ENCODE assay signal across 7 cellular contexts in the genomic region with DNA sequence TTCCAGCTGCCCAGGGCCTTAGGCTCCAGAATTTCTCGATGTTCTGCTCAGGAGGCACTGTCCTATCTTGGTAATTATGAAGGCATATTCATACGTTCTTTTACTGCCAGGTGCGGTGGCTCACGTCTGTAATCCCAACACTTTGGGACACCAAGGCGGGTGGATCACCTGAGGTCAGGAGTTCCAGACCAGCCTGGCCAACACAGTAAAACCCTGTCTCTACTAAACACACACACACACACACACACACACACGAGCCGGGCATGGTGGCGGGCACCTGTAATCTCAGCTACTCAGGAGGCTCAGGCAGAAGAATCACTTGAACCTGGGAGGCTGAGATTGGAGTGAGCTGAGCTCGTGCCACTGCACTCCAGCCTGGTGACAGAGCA. TPM values are rescaled to one million over a fixed set of nuclear protein-coding genes. Genes with fewer than 3 reads are reported as not detected.
DNase-seq lines count a peak whose midpoint lies in the region; ATAC-seq, FAIRE-seq and TF ChIP-seq lines count a peak whose summit lies in the region.
"Not testable (repeated sequence)": the region's sequence is repeated elsewhere in the genome, so short reads cannot be mapped to it uniquely, and the experiment has no call there.

No MANE protein-coding gene starts in this region.

- H3K23me2 ChIP-seq in H1 (ENCODE audit: low read depth, low read length): not testable (repeated sequence)

- H3K27ac ChIP-seq in PC-9 (peak overlapping the region; percentile 91), trophoblast cell (ENCODE audit: low read depth, low read length) (peak overlapping the region; percentile 92), gastrocnemius medialis (peak overlapping the region; percentile 72 to 87 (median 82))
- not testable (repeated sequence) for H3K27ac ChIP-seq in H1 (ENCODE audit: low read depth, low read length)

- H2BK120ac ChIP-seq in H1 (replicated peaks; ENCODE audit: low read depth, low read length): not testable (repeated sequence)
- peak overlapping the region; percentile 78 for H2BK120ac ChIP-seq in trophoblast cell (ENCODE audit: insufficient read depth, low read length, poor library complexity)

- H3K4me3 Mint-ChIP-seq in Caco-2 (ENCODE audit: unreplicated experiment): peak overlapping the region; percentile 59
- H3K4me3 Mint-ChIP-seq in type B pancreatic cell: not testable (repeated sequence)

- H3K4me1 Mint-ChIP-seq in Caco-2 (ENCODE audit: low read depth, unreplicated experiment) (peaks cover 76% of the 10 kb centered on the region), type B pancreatic cell (ENCODE audit: unreplicated experiment) (peaks cover 75% of the 10 kb centered on the region)

- not testable (repeated sequence) for TF ChIP-seq EP300 in H1 (IDR thresholded peaks at IDR 0.05; ENCODE audit: borderline replicate concordance in 1 of 2, low read depth in 2 of 2, low read length in 2 of 2)

- peaks cover 88% of the 10 kb centered on the region for H3K79me2 ChIP-seq in PC-9 (ENCODE audit: low read depth)
- not testable (repeated sequence) for H3K79me2 ChIP-seq in H1 (ENCODE audit: control insufficient read depth in 1 of 2, insufficient read depth in 2 of 2, low read length in 2 of 2)
- peaks cover 25% of the 10 kb centered on the region for H3K79me2 ChIP-seq in trophoblast cell (ENCODE audit: control insufficient read depth, insufficient read depth, low read length, poor library complexity)

- not testable (repeated sequence) for H4K12ac ChIP-seq in trophoblast cell (ENCODE audit: low read depth, low read length)

- peaks cover 54% of the 10 kb centered on the region for H3F3A ChIP-seq in PC-9 (ENCODE audit: insufficient read depth, low read depth)

- not testable (repeated sequence) for H2BK5ac ChIP-seq in H1 (ENCODE audit: low read depth, low read length)
- H2BK5ac ChIP-seq in trophoblast cell (ENCODE audit: low read depth, low read length, poor library complexity): peak overlapping the region; percentile 71

- not testable (repeated sequence) for H3K14ac ChIP-seq in H1 (ENCODE audit: insufficient read length)
- peak overlapping the region; percentile 86 for H3K14ac ChIP-seq in trophoblast cell (ENCODE audit: low read length)

- not testable (repeated sequence) for H3K27me3 ChIP-seq in Caco-2 (replicated peaks; ENCODE audit: control insufficient read depth, insufficient read depth, low read length); PC-9 (ENCODE audit: insufficient read depth, low read depth); H1 (replicated peaks in 1 of 4; ENCODE audit: control insufficient read depth in 3 of 4, extremely low read depth in 1 of 4, insufficient read depth in 3 of 4, low read length in 3 of 4); trophoblast cell (ENCODE audit: insufficient read depth, low read length); gastrocnemius medialis

- H3K18ac ChIP-seq in H1 (ENCODE audit: extremely low read depth, low read length): not testable (repeated sequence)
- peak overlapping the region; percentile 84 for H3K18ac ChIP-seq in trophoblast cell (ENCODE audit: low read length)

- H2BK15ac ChIP-seq in H1 (ENCODE audit: low read length): not testable (repeated sequence)

- H3K79me1 ChIP-seq in H1 (ENCODE audit: low read depth, low read length): not testable (repeated sequence)
- H3K79me1 ChIP-seq in trophoblast cell (ENCODE audit: low read length): peaks cover 58% of the 10 kb centered on the region

- not testable (repeated sequence) for H3K9ac ChIP-seq in H1 (replicated peaks in 1 of 4; ENCODE audit: extremely low read depth in 1 of 4, low read depth in 3 of 4, low read length in 3 of 4); trophoblast cell (ENCODE audit: low read length)

- not testable (repeated sequence) for H2AK5ac ChIP-seq in H1 (ENCODE audit: low read depth, low read length)
- peak overlapping the region; percentile 69 for H2AK5ac ChIP-seq in trophoblast cell (ENCODE audit: low read length)

- 91% methylated on average over 9 of the region's 9 CpGs; no CpG with 5 or more reads in 1 of the 2 experiments for WGBS in H1 (ENCODE audit: extremely low coverage in 1 of 2, insufficient coverage in 1 of 2, insufficient read length in 1 of 2, insufficient replicate concordance in 2 of 2, low coverage in 1 of 2, low lambda C conversion rate in 2 of 2, missing lambda C conversion rate in 1 of 2), 2 experiments
- no CpG with 5 or more reads among the region's 9 CpGs for WGBS in trophoblast cell (ENCODE audit: extremely low coverage, insufficient coverage, insufficient read length)

- H3K27ac Mint-ChIP-seq in Caco-2 (ENCODE audit: unreplicated experiment) (peak overlapping the region; percentile 86), type B pancreatic cell (peak overlapping the region; percentile 97)

- not testable (repeated sequence) for H2BK20ac ChIP-seq in H1 (ENCODE audit: low read length)

- H2BK12ac ChIP-seq in H1 (ENCODE audit: low read depth, low read length): not testable (repeated sequence)
- H2BK12ac ChIP-seq in trophoblast cell (ENCODE audit: low read length): peak overlapping the region; percentile 80

- H3K4ac ChIP-seq in H1 (replicated peaks; ENCODE audit: insufficient read length, low read depth, low read length): not testable (repeated sequence)
- H3K4ac ChIP-seq in trophoblast cell (ENCODE audit: low read depth, low read length): peak overlapping the region; percentile 42

- TF ChIP-seq RAD21 in H1 (IDR thresholded peaks at IDR 0.05 in 1 of 2, conservative IDR thresholded peaks at IDR 0.05 in 1 of 2; ENCODE audit: low read depth in 2 of 2, low read length in 2 of 2): not testable (repeated sequence)

- not testable (repeated sequence) for H3K27me3 Mint-ChIP-seq in Caco-2 (ENCODE audit: insufficient read depth, unreplicated experiment); type B pancreatic cell

- not testable (repeated sequence) for DNase-seq in Caco-2; PC-9; H1 (ENCODE audit: low read depth in 1 of 2, low spot score in 2 of 2); gastrocnemius medialis; type B pancreatic cell (ENCODE audit: extremely low spot score, unreplicated experiment)
- DNase-seq in mesenteric fat pad (ENCODE audit: low spot score): peak; percentile 59
- DNase-seq in trophoblast cell: peak; percentile 35 to 43

- CTCF ChIA-PET in Caco-2 (lab: Charles Lee): interaction anchor here (0.8 to 1.6 kb wide), 5 partner anchors 37 to 163 kb away, joined by 3 to 9 read pairs (median 4); partner anchors contain the start of gene ZFHX3
- CTCF ChIA-PET in PC-9 (lab: Charles Lee): interaction anchor here (0.5 kb wide), 1 partner anchor 57 kb away, joined by 3 read pairs; no protein-coding TSS in a partner anchor
- CTCF ChIA-PET in H1 (lab: Charles Lee; ENCODE audit: partially characterized antibody): interaction anchor here (0.5 to 4.5 kb wide), 65 partner anchors 8 to 862 kb away, joined by 3 to 86 read pairs (median 4); no protein-coding TSS in a partner anchor

- H3K4me1 ChIP-seq in Caco-2: peaks cover 96% of the 10 kb centered on the region
- peaks cover 81% of the 10 kb centered on the region for H3K4me1 ChIP-seq in PC-9 (replicated peaks; ENCODE audit: insufficient read depth)
- H3K4me1 ChIP-seq in H1 (replicated peaks in 1 of 4; ENCODE audit: control insufficient read depth in 3 of 4, insufficient read depth in 4 of 4, low read length in 3 of 4): peaks cover 2 to 11% (median 6%) of the 10 kb centered on the region in 4 experiments; a peak in 6 of 7 replicates
- H3K4me1 ChIP-seq in trophoblast cell (ENCODE audit: control insufficient read depth in 1 of 2, insufficient read depth in 2 of 2, low read length in 2 of 2): peaks cover 60 to 72% of the 10 kb centered on the region in 2 experiments
- H3K4me1 ChIP-seq in gastrocnemius medialis: peaks cover 97 to 100% of the 10 kb centered on the region in 2 donors

- H4K8ac ChIP-seq in H1 (ENCODE audit: extremely low read depth, insufficient read depth, low read length): not testable (repeated sequence)
- peak overlapping the region; percentile 17 for H4K8ac ChIP-seq in trophoblast cell (ENCODE audit: low read depth, low read length)

- POLR2A ChIA-PET in Caco-2 (lab: Charles Lee) (interaction anchor here (2.3 kb wide), 1 partner anchor 41 kb away, joined by 7 read pairs; no protein-coding TSS in a partner anchor), H1 (lab: Charles Lee; ENCODE audit: partially characterized antibody) (interaction anchor here (0.6 kb wide), 1 partner anchor 512 kb away, joined by 3 read pairs; no protein-coding TSS in a partner anchor)
- POLR2A ChIA-PET in PC-9 (lab: Charles Lee; ENCODE audit: unreplicated experiment): not testable (repeated sequence)

- not testable (repeated sequence) for H3K23ac ChIP-seq in H1 (ENCODE audit: insufficient read length); trophoblast cell (ENCODE audit: low read length)

- not testable (repeated sequence) for H3K56ac ChIP-seq in H1 (replicated peaks; ENCODE audit: insufficient read length, low read depth, low read length)

- not testable (repeated sequence) for H3K9me3 Mint-ChIP-seq in Caco-2 (ENCODE audit: unreplicated experiment); type B pancreatic cell

- not testable (repeated sequence) for H4K5ac ChIP-seq in H1 (ENCODE audit: insufficient read length, low read depth, low read length)

- H3K36me3 ChIP-seq in Caco-2 (ENCODE audit: control insufficient read depth, insufficient read depth, low read length); PC-9 (ENCODE audit: low read depth); H1 (ENCODE audit: control insufficient read depth in 2 of 4, insufficient read depth in 4 of 4, low read length in 3 of 4); trophoblast cell (ENCODE audit: control insufficient read depth in 1 of 2, insufficient read depth in 2 of 2, low read length in 2 of 2); gastrocnemius medialis: not testable (repeated sequence)

- H3K36me3 Mint-ChIP-seq in Caco-2 (ENCODE audit: insufficient read depth, unreplicated experiment) (peaks cover 15% of the 10 kb centered on the region), type B pancreatic cell (peaks cover 15% of the 10 kb centered on the region)

- not testable (repeated sequence) for H3K4me3 ChIP-seq in Caco-2 (ENCODE audit: low read depth, low read length); H1 (ENCODE audit: extremely low read depth in 1 of 4, insufficient read depth in 2 of 4, low read depth in 3 of 4, low read length in 4 of 4); trophoblast cell (ENCODE audit: low read depth, low read length); gastrocnemius medialis
- H3K4me3 ChIP-seq in PC-9: peak overlapping the region; percentile 38; the same call in 1 of the 2 replicates

- TF ChIP-seq CTCF in Caco-2 (IDR thresholded peaks at IDR 0.05; ENCODE audit: insufficient read depth in 1 of 2, low read depth in 1 of 2, low read length in 1 of 2, severe bottlenecking in 1 of 2, unreplicated experiment in 1 of 2); PC-9 (conservative IDR thresholded peaks at IDR 0.05); H1 (IDR thresholded peaks at IDR 0.05; ENCODE audit: control extremely low read depth in 1 of 3, insufficient read depth in 1 of 3, low read depth in 1 of 3, low read length in 3 of 3); gastrocnemius medialis (IDR thresholded peaks at IDR 0.05 in 4 of 5, conservative IDR thresholded peaks at IDR 0.05 in 1 of 5); type B pancreatic cell (conservative IDR thresholded peaks at IDR 0.05): not testable (repeated sequence)

- not testable (repeated sequence) for ATAC-seq in gastrocnemius medialis

- intact Hi-C loops in Caco-2 (cut with micrococcal nuclease; ENCODE audit: unreplicated experiment) (loop anchor here (1.0 to 2.0 kb wide), 3 partner anchors 33 to 121 kb away; partner anchors contain the start of gene ZFHX3), PC-9 (cut with micrococcal nuclease; ENCODE audit: unreplicated experiment) (loop anchor here (2.0 to 5.0 kb wide), 4 partner anchors 69 to 176 kb away; no protein-coding TSS in a partner anchor)
- intact Hi-C loops in gastrocnemius medialis (cut with DNase I; ENCODE audit: low total_unique reads): not testable (repeated sequence)

- in situ Hi-C loops in gastrocnemius medialis (cut with MboI; ENCODE audit: low sequenced_read_pairs in 4 of 4): not testable (repeated sequence)

- not testable (repeated sequence) for TF ChIP-seq POLR2A in H1 (IDR thresholded peaks at IDR 0.05; ENCODE audit: control extremely low read depth in 1 of 2, low read depth in 2 of 2, low read length in 2 of 2); gastrocnemius medialis (IDR thresholded peaks at IDR 0.05)

- H3K9me2 ChIP-seq in PC-9 (ENCODE audit: insufficient read depth): not testable (repeated sequence)

- H4K91ac ChIP-seq in H1 (replicated peaks; ENCODE audit: insufficient read length, low read length): not testable (repeated sequence)
- H4K91ac ChIP-seq in trophoblast cell (ENCODE audit: low read depth, low read length): peak overlapping the region; percentile 87

- H3K4me2 ChIP-seq in PC-9: peak overlapping the region; percentile 80
- not testable (repeated sequence) for H3K4me2 ChIP-seq in H1 (ENCODE audit: insufficient read depth in 1 of 2, low read depth in 2 of 2, low read length in 2 of 2); trophoblast cell (ENCODE audit: low read length)

- H3K9me3 ChIP-seq in Caco-2; PC-9 (ENCODE audit: insufficient read depth, low read depth); H1 (ENCODE audit: insufficient read depth in 2 of 2, low read depth in 1 of 2, low read length in 1 of 2); trophoblast cell (ENCODE audit: insufficient read depth, low read depth, low read length); gastrocnemius medialis: not testable (repeated sequence)

- H4K20me1 ChIP-seq in PC-9 (ENCODE audit: insufficient read depth); H1 (replicated peaks in 1 of 2; ENCODE audit: control insufficient read depth in 1 of 2, insufficient read depth in 2 of 2, low read length in 2 of 2): not testable (repeated sequence)

- BruUV-seq in Caco-2 (replicated peaks; lab: Mats Ljungman, UMichigan); PC-9 (replicated peaks; lab: Mats Ljungman, UMichigan): not testable (repeated sequence)

- H2AFZ ChIP-seq in PC-9; trophoblast cell (ENCODE audit: insufficient read depth, low read length, poor library complexity): not testable (repeated sequence)
- H2AFZ ChIP-seq in H1 (ENCODE audit: low read length): 0 out of 2 replicates have a peak overlapping the region, but pooled peaks have one; percentile 55

- FAIRE-seq in H1 (lab: Jason Lieb, UNC): not testable (repeated sequence)

RNA-seq across cellular contexts. Expression of gene ZFHX3, which starts 52.1 kb away (rescaled TPM):
- total RNA-seq in Caco-2 (2022): 39.9 TPM in 2 replicates
- 20.5 and 23.1 TPM in 2 replicates for total RNA-seq in PC-9 (2021)
- total RNA-seq in H1 (2021; fragmentation: NEBNext Ultra II Directional; extraction: Animal tissue kit (Norgen Biotek cat#: 25700)): 0.90 and 0.99 TPM in 2 replicates
- 0.08 and 0.11 TPM in 2 replicates for polyA plus RNA-seq in H1 (2011; rRNA removed)
- polyA plus RNA-seq in H1 (2011; cell fraction: cytosol; rRNA removed): 0.09 TPM
- polyA plus RNA-seq in H1 (2011; cell fraction: nucleus; rRNA removed): 0.27 TPM
- 0.71 to 1.2 TPM (median 1.0 TPM) in 4 replicates for polyA plus RNA-seq in H1 (2012, experiment 1 of 2)
- 0.04 TPM for polyA plus RNA-seq in H1 (2012, experiment 2 of 2)
- 0.30 TPM for polyA plus RNA-seq in H1 (2013, experiment 1 of 2)
- polyA plus RNA-seq in H1 (2013, experiment 2 of 2): 0.26 TPM
- 0.41 and 0.57 TPM in 2 replicates for polyA minus RNA-seq in H1 (2011; rRNA and poly(A)+ RNA removed)
- 0.44 TPM for polyA minus RNA-seq in H1 (2011; cell fraction: cytosol; rRNA and poly(A)+ RNA removed)
- polyA minus RNA-seq in H1 (2011; cell fraction: nucleus; rRNA and poly(A)+ RNA removed): 0.90 TPM
- total RNA-seq in mesenteric fat pad: 28.8 TPM
- polyA plus RNA-seq in trophoblast cell (2013): 36.4 and 36.5 TPM in 2 replicates
- total RNA-seq in gastrocnemius medialis: 10 to 100 TPM; 14.0 to 28.5 (median 27.3) TPM
- 47.4 and 48.5 TPM in 2 replicates for total RNA-seq in type B pancreatic cell (ENCODE audit: low replicate concordance)
